ENCODE assay signal across 21 cellular contexts in genomic region chr16:1066584-1067172, GRCh38. TPM values are rescaled to one million over a fixed set of nuclear protein-coding genes. Genes with fewer than 3 reads are reported as not detected.
"Had no signal": no experiment of that assay in that cellular context is flagged by ENCODE, and none has a peak within 500 bp of the region (broad histone marks: within the 10 kb centered on the region; RNA-seq: fewer than 3 reads in every experiment).

No MANE protein-coding gene starts in this region.

- FAIRE-seq: kidney, TTC549 had no signal

- H3K4me3 Mint-ChIP-seq: activated B cell treated with CpG ODN at 0.5 μM for 24 hours, brain, natural killer cell had no signal

- H3K36me3 ChIP-seq: esophagus muscularis mucosa, left lung, right atrium auricular region, suprapubic skin, upper lobe of left lung had no signal

- H3K27me3 Mint-ChIP-seq: brain had no signal

- H3K27ac ChIP-seq: coronary artery, esophagus muscularis mucosa, left lung, right atrium auricular region, skin epidermis, suprapubic skin, upper lobe of left lung had no signal

- H3K9me3 ChIP-seq: esophagus muscularis mucosa, left lung, right atrium auricular region, suprapubic skin, upper lobe of left lung had no signal

- H3K4me1 ChIP-seq: left lung, suprapubic skin had no signal

- H3K9me3 Mint-ChIP-seq: activated B cell treated with CpG ODN at 0.5 μM for 24 hours, natural killer cell had no signal

- H3K4me1 Mint-ChIP-seq: activated B cell treated with CpG ODN at 0.5 μM for 24 hours had no signal

- H3K36me3 Mint-ChIP-seq: activated naive CD8-positive, alpha-beta T cell treated with anti-CD3 and anti-CD28 coated beads, Interleukin-2, amount 10 ng/mL, durations not matched to agents 7 days and 5 days; brain; natural killer cell had no signal

- H3K27ac Mint-ChIP-seq: activated B cell treated with CpG ODN at 0.5 μM for 24 hours had no signal

- ATAC-seq: left lung, natural killer cell had no signal

- H3K4me3 ChIP-seq: coronary artery, esophagus muscularis mucosa, left lung, right atrium auricular region, skin epidermis, suprapubic skin, upper lobe of left lung had no signal

- DNase-seq: activated B cell treated with CpG ODN at 0.5 μM for 24 hours; activated CD4-positive, alpha-beta T cell treated with anti-CD3 and anti-CD28 coated beads for 48 hours; activated CD8-positive, alpha-beta memory T cell treated with anti-CD3 and anti-CD28 coated beads, Interleukin-2, amount 50 U/mL, for 48 hours; activated naive CD8-positive, alpha-beta T cell treated with anti-CD3 and anti-CD28 coated beads, Interleukin-2, amount 10 ng/mL, durations not matched to agents 7 days and 5 days; central memory CD4-positive, alpha-beta T cell; effector CD4-positive, alpha-beta T cell; hippocampal formation; kidney; left lung; natural killer cell; stimulated activated CD4-positive, alpha-beta T cell treated with anti-CD3 and anti-CD28 coated beads, Interleukin-15, amount 100 ng/mL, for 24 hours had no signal

RNA-seq across cellular contexts. Expression of gene SSTR5, which starts 5.9 kb away (rescaled TPM):
- total RNA-seq: activated B cell treated with CpG ODN at 0.5 μM for 24 hours; activated naive CD8-positive, alpha-beta T cell treated with anti-CD3 and anti-CD28 coated beads, Interleukin-2, amount 10 ng/mL, durations not matched to agents 7 days and 5 days; esophagus muscularis mucosa; left lung; natural killer cell; posterior vena cava; upper lobe of left lung had no signal

RNA-seq across cellular contexts. Expression of gene C1QTNF8, which starts 29.4 kb away (rescaled TPM):
- total RNA-seq: activated B cell treated with CpG ODN at 0.5 μM for 24 hours; activated naive CD8-positive, alpha-beta T cell treated with anti-CD3 and anti-CD28 coated beads, Interleukin-2, amount 10 ng/mL, durations not matched to agents 7 days and 5 days; esophagus muscularis mucosa; kidney; left lung; mucosa of gallbladder; natural killer cell; posterior vena cava; right atrium auricular region; suprapubic skin had no signal
